1 cellular context compared by ENCODE assay signal in the genomic region with DNA sequence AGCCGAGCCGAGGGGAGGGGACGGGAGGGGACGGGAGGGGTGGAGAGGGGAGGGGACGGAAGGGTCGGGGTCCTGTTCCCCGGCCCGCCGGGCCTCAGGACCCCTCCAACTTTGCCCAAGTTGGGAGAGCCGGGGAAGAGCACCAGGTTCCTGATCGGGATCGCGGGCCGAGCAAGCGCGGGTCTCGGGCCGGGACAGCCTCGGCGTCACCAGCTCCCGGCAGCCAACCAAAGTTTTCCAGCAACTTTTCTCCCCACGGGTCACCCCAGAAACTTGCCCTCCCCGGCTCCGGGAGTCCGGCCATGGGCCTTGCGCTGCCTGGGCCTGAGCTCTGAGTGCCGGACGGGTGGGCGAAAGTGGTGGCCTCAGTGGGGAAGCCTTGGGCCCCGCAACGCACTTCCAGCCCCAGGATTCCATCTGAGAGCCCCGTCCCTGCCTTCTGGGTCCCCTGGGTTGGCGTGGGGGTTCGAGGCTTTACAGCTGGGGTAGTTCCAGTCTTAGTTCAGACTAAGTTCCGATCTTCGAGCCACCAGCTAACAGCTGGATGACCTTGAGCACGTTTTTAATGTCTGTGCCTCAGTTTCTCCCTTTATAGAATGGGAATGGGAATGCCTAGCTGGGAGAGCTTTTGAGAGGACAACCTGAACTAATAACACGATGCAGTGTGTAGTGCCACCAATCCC.
A peak's percentile ranks its signal among the peaks of the same experiment; 100 is the strongest.
TF ChIP-seq lines count a peak whose summit lies in the region.

No MANE protein-coding gene starts in this region.

TF ChIP-seq in HepG2, 621 proteins besides CTCF, POLR2A, EP300 and RAD21 (continues in another document):
- TF ChIP-seq PHF5A (CRISPR knock-in tag; IDR thresholded peaks at IDR 0.05; ENCODE audit: low read depth, unreplicated experiment) (no peak), ZNF646 (CRISPR knock-in tag; IDR thresholded peaks at IDR 0.05) (no peak), ZNF605 (CRISPR knock-in tag; IDR thresholded peaks at IDR 0.05) (no peak), ZNF12 (CRISPR knock-in tag; IDR thresholded peaks at IDR 0.05) (no peak), EHMT2 (IDR thresholded peaks at IDR 0.05; ENCODE audit: borderline replicate concordance, low read depth, low read length) (no peak), HNRNPLL (IDR thresholded peaks at IDR 0.05; ENCODE audit: low read depth, low read length, poor library complexity, severe bottlenecking) (no peak), SOX13 (IDR thresholded peaks at IDR 0.05) (no peak), SOX13 (CRISPR knock-in tag; conservative IDR thresholded peaks at IDR 0.05 in 1 of 2, IDR thresholded peaks at IDR 0.05 in 1 of 2) (no peak), ARID2 (CRISPR knock-in tag; IDR thresholded peaks at IDR 0.05; ENCODE audit: borderline replicate concordance) (no peak), NFIC (IDR thresholded peaks at IDR 0.05; ENCODE audit: low read length) (no peak), AHDC1 (CRISPR knock-in tag; IDR thresholded peaks at IDR 0.05; ENCODE audit: borderline replicate concordance) (no peak), ZBTB10 (CRISPR knock-in tag; IDR thresholded peaks at IDR 0.05; ENCODE audit: borderline replicate concordance) (0 out of 2 replicates have a peak, but pooled peaks have one; percentile 7), SIN3B (IDR thresholded peaks at IDR 0.05; ENCODE audit: low read length) (no peak), MTF2 (CRISPR knock-in tag; IDR thresholded peaks at IDR 0.05; ENCODE audit: borderline replicate concordance) (0 out of 2 replicates have a peak, but pooled peaks have one; percentile 23), POGK (CRISPR knock-in tag; conservative IDR thresholded peaks at IDR 0.05) (0 out of 2 replicates have a peak, but pooled peaks have one; percentile 2), THYN1 (CRISPR knock-in tag; IDR thresholded peaks at IDR 0.05; ENCODE audit: borderline replicate concordance, low read depth) (no peak), MAF1 (CRISPR knock-in tag; IDR thresholded peaks at IDR 0.05; ENCODE audit: borderline replicate concordance) (no peak), MLX (CRISPR knock-in tag; IDR thresholded peaks at IDR 0.05) (no peak), FOXA3 (CRISPR knock-in tag; IDR thresholded peaks at IDR 0.05) (no peak), KDM4B (CRISPR knock-in tag; IDR thresholded peaks at IDR 0.05) (no peak), CBX5 (CRISPR knock-in tag; IDR thresholded peaks at IDR 0.05; ENCODE audit: borderline replicate concordance) (no peak), CHD4 (IDR thresholded peaks at IDR 0.05; ENCODE audit: borderline replicate concordance, low read length) (no peak)
- TF ChIP-seq, protein P1, sequence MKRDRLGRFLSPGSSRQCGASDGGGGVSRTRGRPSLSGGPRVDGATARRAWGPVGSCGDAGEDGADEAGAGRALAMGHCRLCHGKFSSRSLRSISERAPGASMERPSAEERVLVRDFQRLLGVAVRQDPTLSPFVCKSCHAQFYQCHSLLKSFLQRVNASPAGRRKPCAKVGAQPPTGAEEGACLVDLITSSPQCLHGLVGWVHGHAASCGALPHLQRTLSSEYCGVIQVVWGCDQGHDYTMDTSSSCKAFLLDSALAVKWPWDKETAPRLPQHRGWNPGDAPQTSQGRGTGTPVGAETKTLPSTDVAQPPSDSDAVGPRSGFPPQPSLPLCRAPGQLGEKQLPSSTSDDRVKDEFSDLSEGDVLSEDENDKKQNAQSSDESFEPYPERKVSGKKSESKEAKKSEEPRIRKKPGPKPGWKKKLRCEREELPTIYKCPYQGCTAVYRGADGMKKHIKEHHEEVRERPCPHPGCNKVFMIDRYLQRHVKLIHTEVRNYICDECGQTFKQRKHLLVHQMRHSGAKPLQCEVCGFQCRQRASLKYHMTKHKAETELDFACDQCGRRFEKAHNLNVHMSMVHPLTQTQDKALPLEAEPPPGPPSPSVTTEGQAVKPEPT (CRISPR knock-in tag; IDR thresholded peaks at IDR 0.05; ENCODE audit: low read depth): no peak
- TF ChIP-seq, protein P2, sequence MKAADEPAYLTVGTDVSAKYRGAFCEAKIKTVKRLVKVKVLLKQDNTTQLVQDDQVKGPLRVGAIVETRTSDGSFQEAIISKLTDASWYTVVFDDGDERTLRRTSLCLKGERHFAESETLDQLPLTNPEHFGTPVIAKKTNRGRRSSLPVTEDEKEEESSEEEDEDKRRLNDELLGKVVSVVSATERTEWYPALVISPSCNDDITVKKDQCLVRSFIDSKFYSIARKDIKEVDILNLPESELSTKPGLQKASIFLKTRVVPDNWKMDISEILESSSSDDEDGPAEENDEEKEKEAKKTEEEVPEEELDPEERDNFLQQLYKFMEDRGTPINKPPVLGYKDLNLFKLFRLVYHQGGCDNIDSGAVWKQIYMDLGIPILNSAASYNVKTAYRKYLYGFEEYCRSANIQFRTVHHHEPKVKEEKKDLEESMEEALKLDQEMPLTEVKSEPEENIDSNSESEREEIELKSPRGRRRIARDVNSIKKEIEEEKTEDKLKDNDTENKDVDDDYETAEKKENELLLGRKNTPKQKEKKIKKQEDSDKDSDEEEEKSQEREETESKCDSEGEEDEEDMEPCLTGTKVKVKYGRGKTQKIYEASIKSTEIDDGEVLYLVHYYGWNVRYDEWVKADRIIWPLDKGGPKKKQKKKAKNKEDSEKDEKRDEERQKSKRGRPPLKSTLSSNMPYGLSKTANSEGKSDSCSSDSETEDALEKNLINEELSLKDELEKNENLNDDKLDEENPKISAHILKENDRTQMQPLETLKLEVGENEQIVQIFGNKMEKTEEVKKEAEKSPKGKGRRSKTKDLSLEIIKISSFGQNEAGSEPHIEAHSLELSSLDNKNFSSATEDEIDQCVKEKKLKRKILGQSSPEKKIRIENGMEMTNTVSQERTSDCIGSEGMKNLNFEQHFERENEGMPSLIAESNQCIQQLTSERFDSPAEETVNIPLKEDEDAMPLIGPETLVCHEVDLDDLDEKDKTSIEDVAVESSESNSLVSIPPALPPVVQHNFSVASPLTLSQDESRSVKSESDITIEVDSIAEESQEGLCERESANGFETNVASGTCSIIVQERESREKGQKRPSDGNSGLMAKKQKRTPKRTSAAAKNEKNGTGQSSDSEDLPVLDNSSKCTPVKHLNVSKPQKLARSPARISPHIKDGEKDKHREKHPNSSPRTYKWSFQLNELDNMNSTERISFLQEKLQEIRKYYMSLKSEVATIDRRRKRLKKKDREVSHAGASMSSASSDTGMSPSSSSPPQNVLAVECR (CRISPR knock-in tag; IDR thresholded peaks at IDR 0.05; ENCODE audit: borderline replicate concordance): no peak
